ENCODE assay signal across 1 cellular context in the genomic region with DNA sequence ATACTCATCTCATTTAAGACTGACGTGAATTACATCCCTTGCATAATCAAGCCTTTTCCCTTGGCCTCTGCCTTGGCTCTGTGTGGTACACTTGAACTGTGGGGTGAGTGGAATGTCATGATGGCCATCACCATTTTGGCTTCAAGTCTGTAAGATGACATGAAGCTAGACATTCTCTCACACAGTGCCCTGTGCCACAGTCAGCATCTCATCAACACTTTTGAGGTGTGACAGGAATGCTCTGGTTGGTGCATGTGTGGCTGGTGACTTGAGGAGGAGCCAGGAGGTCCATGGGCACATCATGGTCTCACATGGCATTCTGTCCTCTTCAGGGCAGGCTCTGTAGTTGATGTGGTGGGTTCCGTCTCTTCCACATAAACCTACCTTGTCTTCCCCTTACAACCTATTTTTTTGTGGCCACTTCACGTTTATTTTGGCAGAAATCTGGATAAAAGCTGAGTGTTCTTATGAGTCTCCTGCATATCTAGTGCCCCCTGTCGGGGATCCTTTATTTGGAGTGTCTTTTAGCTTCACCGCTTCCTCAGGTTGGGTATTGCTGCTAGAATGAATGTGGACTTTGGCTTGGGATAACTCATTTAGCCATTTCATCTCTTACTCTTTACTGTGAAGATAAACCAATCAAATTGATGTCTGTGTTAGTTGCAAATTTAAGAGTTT.
TF ChIP-seq lines count a peak whose summit lies in the region.

No MANE protein-coding gene starts in this region.

TF ChIP-seq in H1, 55 proteins besides CTCF, POLR2A, EP300 and RAD21 (continued from another document):
- TF ChIP-seq PHF8 (conservative IDR thresholded peaks at IDR 0.05; ENCODE audit: low read depth, low read length) (no peak), GABPA (IDR thresholded peaks at IDR 0.05; ENCODE audit: borderline replicate concordance, insufficient read depth, low read length) (no peak), KDM4A (IDR thresholded peaks at IDR 0.05; ENCODE audit: low read depth, low read length, severe bottlenecking) (no peak)
